ENCODE assay signal across 8 cellular contexts in the genomic region with DNA sequence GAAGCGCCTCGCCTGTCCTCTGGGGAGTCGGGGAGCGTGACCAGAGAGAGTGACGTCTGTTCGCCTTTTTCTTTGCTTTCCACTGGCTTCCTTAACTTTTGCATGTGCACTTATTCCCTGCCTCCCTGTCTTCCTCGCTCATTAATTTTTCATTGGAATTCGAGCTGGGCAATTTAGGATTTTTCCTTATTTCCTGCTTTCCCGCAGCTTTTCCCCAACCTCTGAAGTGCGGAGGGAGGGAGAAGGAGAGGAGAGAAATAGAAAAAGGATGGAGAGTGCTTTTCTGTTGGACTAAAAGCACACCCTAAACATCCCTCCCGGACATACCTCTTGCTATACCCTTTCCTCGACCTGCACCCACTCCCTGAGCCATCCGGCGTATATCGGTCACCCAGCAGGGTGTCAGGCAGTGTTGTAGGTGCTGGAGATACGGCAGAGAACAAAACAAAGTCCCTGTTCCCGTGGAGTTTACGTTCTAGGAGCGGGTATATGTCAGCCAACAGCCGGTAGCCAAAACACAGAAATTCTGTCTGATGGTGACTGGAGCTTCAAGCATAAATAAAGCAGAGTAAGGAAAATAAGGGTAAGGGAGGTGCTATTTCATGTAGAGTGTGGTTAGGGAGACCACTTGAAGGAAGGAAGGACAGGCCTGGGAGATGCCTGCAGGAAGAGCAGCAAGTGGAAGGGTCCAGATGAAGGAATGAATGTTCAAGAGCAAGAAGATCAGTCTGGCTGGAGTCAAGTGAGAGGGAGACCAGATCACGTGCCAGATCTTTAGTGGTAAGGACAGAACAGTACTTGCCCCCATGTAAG. TPM values are rescaled to one million over a fixed set of nuclear protein-coding genes. Genes with fewer than 3 reads are reported as not detected.
DNase-seq lines count a peak whose midpoint lies in the region; TF ChIP-seq lines count a peak whose summit lies in the region.

No MANE protein-coding gene starts in this region.

- POLR2A ChIA-PET in GM10248 (lab: Yijun Ruan, JAX): no interaction called here
- POLR2A ChIA-PET in OCI-LY7 (lab: Charles Lee): interaction anchor here (0.6 to 1.0 kb wide), 2 partner anchors 139 to 578 kb away, joined by 3 read pairs; no protein-coding TSS in a partner anchor

- TF ChIP-seq POLR2A in erythroblast (IDR thresholded peaks at IDR 0.05; ENCODE audit: low read length): no peak

- no TSS peak for BruUV-seq in OCI-LY7 (replicated peaks; lab: Mats Ljungman, UMichigan)

- peaks cover 32% of the 10 kb centered on the region for H3K27me3 Mint-ChIP-seq in endodermal cell (ENCODE audit: insufficient read depth)

- H3K9me2 ChIP-seq in OCI-LY7 (ENCODE audit: insufficient read depth, low read length): no peaks in the 10 kb centered on the region

- no peak overlapping the region for H3K27ac ChIP-seq in OCI-LY7 (ENCODE audit: low read depth, low read length, poor library complexity, severe bottlenecking)
- H3K27ac ChIP-seq in endodermal cell (ENCODE audit: low read depth, low read length): no peak overlapping the region
- peak overlapping the region; percentile 83 for H3K27ac ChIP-seq in osteoblast (ENCODE audit: low read depth, low read length)

- H4K20me1 ChIP-seq in OCI-LY7 (ENCODE audit: insufficient read depth, low read length): peaks cover 16% of the 10 kb centered on the region; the same call in 1 of the 2 replicates
- H4K20me1 ChIP-seq in osteoblast (ENCODE audit: insufficient read depth, low read length): peaks cover 20% of the 10 kb centered on the region

- peaks cover 23% of the 10 kb centered on the region for H3K4me1 Mint-ChIP-seq in endodermal cell

- H3K9me3 ChIP-seq in OCI-LY7 (ENCODE audit: low read length) (no peaks in the 10 kb centered on the region), endodermal cell (ENCODE audit: control insufficient read depth, low read length) (peaks cover 4% of the 10 kb centered on the region), osteoblast (ENCODE audit: low read depth, low read length) (no peaks in the 10 kb centered on the region)

- DNase-seq in GM10248 (ENCODE audit: extremely low spot score) (peak; percentile 15), OCI-LY7 (ENCODE audit: low spot score) (no peak), endodermal cell (peak; percentile 64), osteoblast (ENCODE audit: insufficient read length, low spot score, missing footprints) (no peak), posterior vena cava (ENCODE audit: low spot score) (no peak), hippocampal formation (lab: John Stamatoyannopoulos, UW) (no peak), erythroblast (lab: John Stamatoyannopoulos, UW) (no peak), GM19238 (ENCODE audit: insufficient read length, low spot score) (no peak)

- peaks cover 19% of the 10 kb centered on the region for H3K36me3 Mint-ChIP-seq in endodermal cell (ENCODE audit: low read depth)

- H3K27me3 ChIP-seq in endodermal cell (ENCODE audit: control insufficient read depth, insufficient read depth, low read length, poor library complexity, severe bottlenecking) (peaks cover 6% of the 10 kb centered on the region), osteoblast (ENCODE audit: insufficient read depth, low read length) (no peaks in the 10 kb centered on the region)

- H3K4me1 ChIP-seq in OCI-LY7 (ENCODE audit: insufficient read depth, low read length, poor library complexity, severe bottlenecking): peaks cover 17% of the 10 kb centered on the region
- H3K4me1 ChIP-seq in endodermal cell (ENCODE audit: control insufficient read depth, insufficient read depth, low read length): no peaks in the 10 kb centered on the region
- H3K4me1 ChIP-seq in osteoblast (ENCODE audit: insufficient read depth, low read length): peaks cover 20% of the 10 kb centered on the region

- H2AFZ ChIP-seq in OCI-LY7 (ENCODE audit: low read length) (peak overlapping the region; percentile 74; the same call in 1 of the 2 replicates), osteoblast (ENCODE audit: low read length) (peak overlapping the region; percentile 82)

- peak overlapping the region; percentile 67 for H3K27ac Mint-ChIP-seq in endodermal cell

- H3K36me3 ChIP-seq in OCI-LY7 (ENCODE audit: insufficient read depth, low read length): peaks cover 22% of the 10 kb centered on the region
- peaks cover 13% of the 10 kb centered on the region for H3K36me3 ChIP-seq in endodermal cell (ENCODE audit: control insufficient read depth, insufficient read depth, low read length)
- no peaks in the 10 kb centered on the region for H3K36me3 ChIP-seq in osteoblast (ENCODE audit: insufficient read depth, low read length)

- H3K79me2 ChIP-seq in OCI-LY7 (ENCODE audit: insufficient read depth, low read depth, low read length): peaks cover 36% of the 10 kb centered on the region
- peaks cover 42% of the 10 kb centered on the region for H3K79me2 ChIP-seq in osteoblast (ENCODE audit: insufficient read depth, low read length)

- peak overlapping the region; percentile 86 for H3K4me3 Mint-ChIP-seq in endodermal cell

- H3K9ac ChIP-seq in endodermal cell (ENCODE audit: extremely low read depth, low read length, poor library complexity, severe bottlenecking): peak overlapping the region; percentile 75

- 8 to 18% methylated on average over 10 to 19 of the region's 21 CpGs for WGBS in endodermal cell (ENCODE audit: insufficient coverage in 1 of 2, insufficient read length in 1 of 2), 2 experiments

- H3K4me3 ChIP-seq in OCI-LY7 (ENCODE audit: low read depth, low read length, poor library complexity, severe bottlenecking) (peak overlapping the region; percentile 85), endodermal cell (ENCODE audit: low read length) (peak overlapping the region; percentile 88), osteoblast (ENCODE audit: insufficient read depth, low read length) (peak overlapping the region; percentile 90)

- intact Hi-C loops in OCI-LY7 (cut with micrococcal nuclease; ENCODE audit: unreplicated experiment) (loop anchor here (1.0 to 5.0 kb wide), 3 partner anchors 87 to 273 kb away; a partner anchor contains a TSS), posterior vena cava (cut with DNase I) (no loop called here)

- H3K9me3 Mint-ChIP-seq in endodermal cell: no peaks in the 10 kb centered on the region

- TF ChIP-seq CTCF in GM10248 (IDR thresholded peaks at IDR 0.05; ENCODE audit: control extremely low read depth, extremely low read depth, low read depth, missing control alignments) (no peak), OCI-LY7 (conservative IDR thresholded peaks at IDR 0.05; ENCODE audit: low read length) (no peak), endodermal cell (conservative IDR thresholded peaks at IDR 0.05) (no peak), osteoblast (IDR thresholded peaks at IDR 0.05; ENCODE audit: extremely low read depth, low read depth, low read length) (no peak)

- CTCF ChIA-PET in GM10248 (lab: Yijun Ruan, JAX) (interaction anchor here (0.9 to 1.3 kb wide), 3 partner anchors 39 to 145 kb away, joined by 3 to 5 read pairs (median 3); no protein-coding TSS in a partner anchor), OCI-LY7 (lab: Charles Lee; ENCODE audit: unreplicated experiment) (no interaction called here)

- H3K4me2 ChIP-seq in OCI-LY7 (ENCODE audit: low read length) (peak overlapping the region; percentile 41), osteoblast (ENCODE audit: insufficient read depth, low read length) (peak overlapping the region; percentile 79)

RNA-seq across cellular contexts. Expression of a gene that starts 0.6 kb away (rescaled TPM):
- 52.7 and 54.8 TPM in 2 replicates for total RNA-seq in OCI-LY7 (2014; rRNA removed; shearing (Covaris generic))
- total RNA-seq in OCI-LY7 (2022) (63.4 and 66.7 TPM in 2 replicates), endodermal cell (10 to 100 TPM; 59.1 to 67.9 TPM), osteoblast (80.7 and 86.1 TPM in 2 replicates), posterior vena cava (10 to 100 TPM; 65.2 to 80.4 TPM)
- 93.1 TPM for polyA plus RNA-seq in endodermal cell (2013, experiment 1 of 2)
- polyA plus RNA-seq in endodermal cell (2013, experiment 2 of 2): 81.1 TPM

Comparison
In these comparisons a context has a peak if more than half of its experiments do, and no peak if none do; other contexts are left out.
1. DNase-seq: peak in GM10248 (single experiment) and endodermal cell (single experiment); none in OCI-LY7 (single experiment), osteoblast (single experiment), posterior vena cava (single experiment), hippocampal formation (0 of 2), erythroblast (0 of 2) and GM19238 (single experiment).
2. Peak in every context shown above with its lines, with median percentiles within 50 percentile points of each other: H3K4me3 ChIP-seq.